ENCODE assay signal across 30 cellular contexts in the genomic region with DNA sequence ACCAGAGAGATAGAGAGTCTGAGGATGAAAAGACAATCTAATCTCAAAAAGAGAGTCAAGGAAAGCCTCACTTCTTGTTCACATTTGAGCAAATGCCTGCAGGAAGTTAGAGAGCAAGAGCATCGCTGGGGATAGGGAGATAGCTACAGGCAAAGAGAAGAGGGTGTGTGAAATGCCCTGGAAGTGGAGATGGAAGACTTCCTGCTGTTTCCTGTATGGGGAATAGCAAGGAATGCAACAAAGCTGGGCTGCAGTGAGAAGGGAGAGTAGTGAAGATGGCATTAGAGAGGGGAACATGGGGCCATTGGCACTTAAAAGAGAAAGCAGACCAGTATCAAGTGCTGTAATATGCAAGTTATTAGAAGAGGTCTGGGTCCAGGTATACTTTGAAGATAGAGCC.
"Had no signal": no experiment of that assay in that cellular context is flagged by ENCODE, and none has a peak within 500 bp of the region (broad histone marks: within the 10 kb centered on the region; RNA-seq: fewer than 3 reads in every experiment).

No MANE protein-coding gene starts in this region.

- ATAC-seq: activated CD4-positive, alpha-beta T cell treated with anti-CD3 and anti-CD28 coated beads for 36 hours; activated CD8-positive, alpha-beta memory T cell treated with anti-CD3 and anti-CD28 coated beads, Interleukin-2, amount 10 ng/mL, durations not matched to agents 7 days and 5 days; activated CD8-positive, alpha-beta T cell treated with anti-CD3 and anti-CD28 coated beads, Interleukin-2, amount 10 ng/mL, durations not matched to agents 7 days and 5 days; activated naive CD4-positive, alpha-beta T cell treated with anti-CD3 and anti-CD28 coated beads, Interleukin-2, amount 50 U/mL, for 72 hours; gastroesophageal sphincter had no signal

- H3K36me3 Mint-ChIP-seq: activated CD4-positive, alpha-beta memory T cell treated with anti-CD3 and anti-CD28 coated beads for 36 hours; activated CD8-positive, alpha-beta memory T cell treated with anti-CD3 and anti-CD28 coated beads, Interleukin-2, amount 10 ng/mL, durations not matched to agents 7 days and 5 days; activated naive CD4-positive, alpha-beta T cell treated with anti-CD3 and anti-CD28 coated beads, Interleukin-2, amount 10 ng/mL, durations not matched to agents 7 days and 5 days; activated naive CD4-positive, alpha-beta T cell treated with anti-CD3 and anti-CD28 coated beads, Interleukin-2, amount 50 U/mL, for 72 hours; activated naive CD8-positive, alpha-beta T cell treated with anti-CD3 and anti-CD28 coated beads, Interleukin-2, amount 10 ng/mL, durations not matched to agents 7 days and 5 days; brain had no signal

- H3K27me3 Mint-ChIP-seq: activated CD4-positive, alpha-beta memory T cell treated with anti-CD3 and anti-CD28 coated beads for 36 hours; activated CD4-positive, alpha-beta T cell treated with anti-CD3 and anti-CD28 coated beads for 36 hours; activated CD4-positive, alpha-beta T cell treated with anti-CD3 and anti-CD28 coated beads, Interleukin-2, amount 10 ng/mL, durations not matched to agents 24 days and 14 days; activated CD8-positive, alpha-beta memory T cell treated with anti-CD3 and anti-CD28 coated beads, Interleukin-2, amount 10 ng/mL, durations not matched to agents 7 days and 5 days; activated naive CD4-positive, alpha-beta T cell treated with anti-CD3 and anti-CD28 coated beads, Interleukin-2, amount 10 ng/mL, durations not matched to agents 7 days and 5 days; activated naive CD8-positive, alpha-beta T cell treated with anti-CD3 and anti-CD28 coated beads, Interleukin-2, amount 10 ng/mL, durations not matched to agents 7 days and 5 days; brain had no signal

- H3K27ac Mint-ChIP-seq: activated CD4-positive, alpha-beta memory T cell treated with anti-CD3 and anti-CD28 coated beads for 36 hours; activated CD4-positive, alpha-beta T cell treated with anti-CD3 and anti-CD28 coated beads for 36 hours; activated CD4-positive, alpha-beta T cell treated with anti-CD3 and anti-CD28 coated beads, Interleukin-2, amount 10 ng/mL, durations not matched to agents 24 days and 14 days; activated CD8-positive, alpha-beta memory T cell treated with anti-CD3 and anti-CD28 coated beads, Interleukin-2, amount 10 ng/mL, durations not matched to agents 7 days and 5 days; activated CD8-positive, alpha-beta T cell treated with anti-CD3 and anti-CD28 coated beads, Interleukin-2, amount 10 ng/mL, durations not matched to agents 7 days and 5 days; activated naive CD4-positive, alpha-beta T cell treated with anti-CD3 and anti-CD28 coated beads, Interleukin-2, amount 10 ng/mL, durations not matched to agents 7 days and 5 days; activated naive CD4-positive, alpha-beta T cell treated with anti-CD3 and anti-CD28 coated beads, Interleukin-2, amount 50 U/mL, for 72 hours; activated naive CD8-positive, alpha-beta T cell treated with anti-CD3 and anti-CD28 coated beads, Interleukin-2, amount 10 ng/mL, durations not matched to agents 7 days and 5 days; activated T-helper 1 cell treated with anti-CD3 and anti-CD28 coated beads, Interleukin-12 subunit alpha, Interleukin-12 subunit beta, Interleukin-2, Interleukin-4 antibody, amounts not matched to agents 30 ng/mL and 10 ng/mL and 1 ng/mL, durations not matched to agents 14 hours and 24 hours and 36 hours; activated T-helper 2 cell treated with anti-CD3 and anti-CD28 coated beads, Interferon-gamma antibody, Interleukin-2, Interleukin-4, amounts not matched to agents 10 μg/mL and 5 μg/mL and 100 μg/mL, durations not matched to agents 14 hours and 24 hours and 36 hours; brain had no signal

- H3K36me3 ChIP-seq: ascending aorta, breast epithelium, cardiac muscle cell, colonic mucosa, esophagus squamous epithelium, gastroesophageal sphincter had no signal

- H3K9me3 ChIP-seq: ascending aorta, breast epithelium, colonic mucosa, esophagus squamous epithelium, gastroesophageal sphincter had no signal

- H3K27me3 ChIP-seq: ascending aorta, breast epithelium, cardiac muscle cell, colonic mucosa, esophagus squamous epithelium, gastroesophageal sphincter had no signal

- H3K4me3 ChIP-seq: ascending aorta, breast epithelium, cardiac muscle cell, colonic mucosa, esophagus squamous epithelium, gastroesophageal sphincter had no signal

- H3K4me1 Mint-ChIP-seq: activated CD4-positive, alpha-beta T cell treated with anti-CD3 and anti-CD28 coated beads for 36 hours; activated CD4-positive, alpha-beta T cell treated with anti-CD3 and anti-CD28 coated beads, Interleukin-2, amount 10 ng/mL, durations not matched to agents 24 days and 14 days; activated CD8-positive, alpha-beta memory T cell treated with anti-CD3 and anti-CD28 coated beads, Interleukin-2, amount 10 ng/mL, durations not matched to agents 7 days and 5 days; activated naive CD4-positive, alpha-beta T cell treated with anti-CD3 and anti-CD28 coated beads, Interleukin-2, amount 10 ng/mL, durations not matched to agents 7 days and 5 days; activated naive CD8-positive, alpha-beta T cell treated with anti-CD3 and anti-CD28 coated beads, Interleukin-2, amount 10 ng/mL, durations not matched to agents 7 days and 5 days; brain had no signal

- DNase-seq: activated CD4-positive, alpha-beta memory T cell treated with anti-CD3 and anti-CD28 coated beads for 36 hours; activated CD4-positive, alpha-beta T cell treated with anti-CD3 and anti-CD28 coated beads for 36 hours; activated CD4-positive, alpha-beta T cell treated with anti-CD3 and anti-CD28 coated beads, Interleukin-2, amount 10 ng/mL, durations not matched to agents 24 days and 14 days; activated CD4-positive, CD25-positive, alpha-beta regulatory T cell; activated CD4-positive, CD25-positive, alpha-beta regulatory T cell treated with anti-CD3 and anti-CD28 coated beads, Interleukin-2, amount 50 U/mL, for 72 hours; activated CD8-positive, alpha-beta memory T cell treated with anti-CD3 and anti-CD28 coated beads, Interleukin-2, amount 10 ng/mL, durations not matched to agents 7 days and 5 days; activated CD8-positive, alpha-beta memory T cell treated with anti-CD3 and anti-CD28 coated beads, Interleukin-2, amount 50 U/mL, for 4 hours; activated CD8-positive, alpha-beta T cell treated with anti-CD3 and anti-CD28 coated beads, Interleukin-2, amount 10 ng/mL, durations not matched to agents 7 days and 5 days; activated effector memory CD4-positive, alpha-beta T cell treated with anti-CD3 and anti-CD28 coated beads, Interleukin-2, amount 50 U/mL, for 16 hours; activated naive CD4-positive, alpha-beta T cell; activated naive CD4-positive, alpha-beta T cell treated with anti-CD3 and anti-CD28 coated beads, Interleukin-2, amount 10 ng/mL, durations not matched to agents 7 days and 5 days; activated naive CD8-positive, alpha-beta T cell treated with anti-CD3 and anti-CD28 coated beads, Interleukin-2, amount 10 ng/mL, durations not matched to agents 7 days and 5 days; activated T-cell treated with anti-CD3 and anti-CD28 coated beads, Interleukin-2, amount 50 U/mL, for 1 hour; activated T-cell treated with anti-CD3 and anti-CD28 coated beads, Interleukin-2, amount 50 U/mL, for 48 hours; central memory CD4-positive, alpha-beta T cell; cerebellar nuclear complex; colonic mucosa; effector CD8-positive, alpha-beta T cell; esophagus squamous epithelium; foreskin melanocyte; T-helper 2 cell had no signal

- H3K4me1 ChIP-seq: ascending aorta, breast epithelium, colonic mucosa, esophagus squamous epithelium, gastroesophageal sphincter had no signal

- H3K27ac ChIP-seq: ascending aorta, breast epithelium, cardiac muscle cell, colonic mucosa, epithelial cell of prostate, esophagus squamous epithelium, gastroesophageal sphincter had no signal

- H3K9me3 Mint-ChIP-seq: activated CD4-positive, alpha-beta memory T cell treated with anti-CD3 and anti-CD28 coated beads for 36 hours; activated CD4-positive, alpha-beta T cell treated with anti-CD3 and anti-CD28 coated beads, Interleukin-2, amount 10 ng/mL, durations not matched to agents 24 days and 14 days; activated naive CD4-positive, alpha-beta T cell treated with anti-CD3 and anti-CD28 coated beads, Interleukin-2, amount 10 ng/mL, durations not matched to agents 7 days and 5 days; activated naive CD4-positive, alpha-beta T cell treated with anti-CD3 and anti-CD28 coated beads, Interleukin-2, amount 50 U/mL, for 72 hours; activated naive CD8-positive, alpha-beta T cell treated with anti-CD3 and anti-CD28 coated beads, Interleukin-2, amount 10 ng/mL, durations not matched to agents 7 days and 5 days; activated T-helper 1 cell treated with anti-CD3 and anti-CD28 coated beads, Interleukin-12 subunit alpha, Interleukin-12 subunit beta, Interleukin-2, Interleukin-4 antibody, amounts not matched to agents 30 ng/mL and 10 ng/mL and 1 ng/mL, durations not matched to agents 14 hours and 24 hours and 36 hours; activated T-helper 2 cell treated with anti-CD3 and anti-CD28 coated beads, Interferon-gamma antibody, Interleukin-2, Interleukin-4, amounts not matched to agents 10 μg/mL and 5 μg/mL and 100 μg/mL, durations not matched to agents 14 hours and 24 hours and 36 hours; brain had no signal

- H3K4me3 Mint-ChIP-seq: activated CD4-positive, alpha-beta memory T cell treated with anti-CD3 and anti-CD28 coated beads for 36 hours; activated CD4-positive, alpha-beta T cell treated with anti-CD3 and anti-CD28 coated beads for 36 hours; activated CD4-positive, alpha-beta T cell treated with anti-CD3 and anti-CD28 coated beads, Interleukin-2, amount 10 ng/mL, durations not matched to agents 24 days and 14 days; activated CD8-positive, alpha-beta memory T cell treated with anti-CD3 and anti-CD28 coated beads, Interleukin-2, amount 10 ng/mL, durations not matched to agents 7 days and 5 days; activated CD8-positive, alpha-beta T cell treated with anti-CD3 and anti-CD28 coated beads, Interleukin-2, amount 10 ng/mL, durations not matched to agents 7 days and 5 days; activated naive CD4-positive, alpha-beta T cell treated with anti-CD3 and anti-CD28 coated beads, Interleukin-2, amount 10 ng/mL, durations not matched to agents 7 days and 5 days; activated naive CD8-positive, alpha-beta T cell treated with anti-CD3 and anti-CD28 coated beads, Interleukin-2, amount 10 ng/mL, durations not matched to agents 7 days and 5 days; activated T-helper 1 cell treated with anti-CD3 and anti-CD28 coated beads, Interleukin-12 subunit alpha, Interleukin-12 subunit beta, Interleukin-2, Interleukin-4 antibody, amounts not matched to agents 30 ng/mL and 10 ng/mL and 1 ng/mL, durations not matched to agents 14 hours and 24 hours and 36 hours; brain had no signal
